In genomic region chr9:123997665-123998277, GRCh38 we compare ENCODE assay signal across 8 cellular contexts. TPM values are rescaled to one million over a fixed set of nuclear protein-coding genes. Genes with fewer than 3 reads are reported as not detected.
A peak's percentile ranks its signal among the peaks of the same experiment; 100 is the strongest.
DNase-seq lines count a peak whose midpoint lies in the region; ATAC-seq and TF ChIP-seq lines count a peak whose summit lies in the region.

No MANE protein-coding gene starts in this region.

- H3K27me3 Mint-ChIP-seq in activated T-helper 2 cell treated with anti-CD3 and anti-CD28 coated beads, Interferon-gamma antibody, Interleukin-2, Interleukin-4, amounts not matched to agents 10 μg/mL and 5 μg/mL and 100 μg/mL, durations not matched to agents 14 hours and 24 hours and 36 hours (ENCODE audit: low read depth) = peaks cover 74% of the 10 kb centered on the region
- peaks cover 86% of the 10 kb centered on the region for H3K27me3 Mint-ChIP-seq in mesothelial cell of epicardium (ENCODE audit: low read depth)

- H3K4me1 Mint-ChIP-seq in activated T-helper 2 cell treated with anti-CD3 and anti-CD28 coated beads, Interferon-gamma antibody, Interleukin-2, Interleukin-4, amounts not matched to agents 10 μg/mL and 5 μg/mL and 100 μg/mL, durations not matched to agents 14 hours and 24 hours and 36 hours (ENCODE audit: low read depth) = peaks cover 20% of the 10 kb centered on the region
- peaks cover 20% of the 10 kb centered on the region for H3K4me1 Mint-ChIP-seq in mesothelial cell of epicardium

- H3K36me3 Mint-ChIP-seq in activated T-helper 2 cell treated with anti-CD3 and anti-CD28 coated beads, Interferon-gamma antibody, Interleukin-2, Interleukin-4, amounts not matched to agents 10 μg/mL and 5 μg/mL and 100 μg/mL, durations not matched to agents 14 hours and 24 hours and 36 hours (ENCODE audit: low read depth) = peaks cover 4% of the 10 kb centered on the region
- H3K36me3 Mint-ChIP-seq in mesothelial cell of epicardium = no peaks in the 10 kb centered on the region

- no peaks in the 10 kb centered on the region for H3K9me3 Mint-ChIP-seq in activated T-helper 2 cell treated with anti-CD3 and anti-CD28 coated beads, Interferon-gamma antibody, Interleukin-2, Interleukin-4, amounts not matched to agents 10 μg/mL and 5 μg/mL and 100 μg/mL, durations not matched to agents 14 hours and 24 hours and 36 hours
- H3K9me3 Mint-ChIP-seq in mesothelial cell of epicardium = no peaks in the 10 kb centered on the region

- H3K27ac Mint-ChIP-seq in activated T-helper 2 cell treated with anti-CD3 and anti-CD28 coated beads, Interferon-gamma antibody, Interleukin-2, Interleukin-4, amounts not matched to agents 10 μg/mL and 5 μg/mL and 100 μg/mL, durations not matched to agents 14 hours and 24 hours and 36 hours = no peak overlapping the region
- no peak overlapping the region for H3K27ac Mint-ChIP-seq in mesothelial cell of epicardium

- TF ChIP-seq CTCF in mesothelial cell of epicardium (IDR thresholded peaks at IDR 0.05; ENCODE audit: unreplicated experiment) = no peak

- ATAC-seq in HG02981 (IDR thresholded peaks at IDR 0.05; ENCODE audit: unreplicated experiment) (peak; percentile 53), GM19467 (IDR thresholded peaks at IDR 0.05; ENCODE audit: unreplicated experiment) (no peak), HG03135 (IDR thresholded peaks at IDR 0.05; ENCODE audit: unreplicated experiment) (no peak)

- intact Hi-C loops in activated T-helper 2 cell treated with anti-CD3 and anti-CD28 coated beads, Interferon-gamma antibody, Interleukin-2, Interleukin-4, amounts not matched to agents 10 μg/mL and 5 μg/mL and 100 μg/mL, durations not matched to agents 14 hours and 24 hours and 36 hours (cut with micrococcal nuclease) = loop anchor here (10.0 kb wide), 2 partner anchors 73 to 353 kb away; no protein-coding TSS in a partner anchor

- DNase-seq in DMS53 (lab: John Stamatoyannopoulos, UW) = peak; percentile 33
- DNase-seq in DMS53 treated with DMSO at 0.1 percent for 48 hours (lab: John Stamatoyannopoulos, UW; ENCODE audit: unreplicated experiment) = no peak
- DNase-seq in activated T-helper 2 cell treated with anti-CD3 and anti-CD28 coated beads, Interferon-gamma antibody, Interleukin-2, Interleukin-4, amounts not matched to agents 10 μg/mL and 5 μg/mL and 100 μg/mL, durations not matched to agents 14 hours and 24 hours and 36 hours (ENCODE audit: low spot score) = no peak
- DNase-seq in mesothelial cell of epicardium (ENCODE audit: low spot score in 2 of 2, unreplicated experiment in 2 of 2) = peak in 1 of 2 experiments; percentile 54
- no peak for DNase-seq in NCI-H1048 (lab: John Stamatoyannopoulos, UW)

- H3K4me3 Mint-ChIP-seq in activated T-helper 2 cell treated with anti-CD3 and anti-CD28 coated beads, Interferon-gamma antibody, Interleukin-2, Interleukin-4, amounts not matched to agents 10 μg/mL and 5 μg/mL and 100 μg/mL, durations not matched to agents 14 hours and 24 hours and 36 hours (ENCODE audit: low read depth) = peak overlapping the region; percentile 11
- peak overlapping the region; percentile 33 for H3K4me3 Mint-ChIP-seq in mesothelial cell of epicardium

RNA-seq across cellular contexts. Expression of gene LHX2, which starts 13.8 kb away (rescaled TPM):
- not detected in 2 replicates for total RNA-seq in activated T-helper 2 cell treated with anti-CD3 and anti-CD28 coated beads, Interferon-gamma antibody, Interleukin-2, Interleukin-4, amounts not matched to agents 10 μg/mL and 5 μg/mL and 100 μg/mL, durations not matched to agents 14 hours and 24 hours and 36 hours
- not detected in 3 replicates for total RNA-seq in mesothelial cell of epicardium
